ENCODE assay signal across 1 cellular context in the genomic region with DNA sequence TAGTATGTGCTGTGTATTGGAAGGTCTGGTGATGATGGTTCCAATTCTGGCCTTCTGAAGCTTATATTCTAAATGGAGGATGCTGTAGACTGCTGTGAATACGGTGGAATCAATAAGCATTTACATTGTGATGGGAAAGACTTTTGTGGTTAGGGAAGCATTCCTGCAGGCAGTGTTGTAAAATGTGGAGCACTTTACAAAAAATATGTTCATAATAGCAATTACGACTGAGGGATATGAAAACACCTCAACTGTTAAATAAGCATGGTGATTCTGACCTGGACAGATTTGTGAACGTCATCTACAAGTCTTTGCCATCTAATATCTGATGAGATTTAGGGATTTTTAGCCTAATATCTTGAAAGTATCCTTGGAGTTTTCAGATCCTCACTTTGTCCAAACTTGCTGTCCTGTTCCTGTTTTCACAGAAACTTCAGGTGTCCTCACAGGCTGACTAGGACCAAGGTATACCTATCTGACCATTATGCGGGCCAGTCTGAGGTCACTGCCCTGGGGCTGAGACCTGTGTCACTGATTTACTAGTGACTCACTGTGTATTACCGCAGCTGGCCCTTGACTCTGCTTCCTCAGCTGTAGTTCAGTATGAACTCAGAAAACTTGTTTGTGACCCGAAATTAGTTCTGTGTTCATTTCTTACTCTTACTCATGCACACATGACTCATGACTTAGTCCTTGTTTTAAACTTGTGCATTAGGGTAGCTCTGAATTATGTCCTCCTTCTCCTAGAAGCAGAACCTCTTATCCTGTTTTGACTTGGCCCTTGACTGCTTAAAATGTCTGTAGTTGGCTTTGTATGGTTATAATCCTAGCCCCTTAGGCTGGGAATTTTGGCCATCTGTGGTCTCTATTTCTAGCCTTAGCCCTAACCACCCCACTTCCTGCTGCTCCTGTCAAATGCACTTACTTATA.
TF ChIP-seq lines count a peak whose summit lies in the region.

No MANE protein-coding gene starts in this region.

TF ChIP-seq in HepG2, 621 proteins besides CTCF, POLR2A, EP300 and RAD21 (continued from another document and continues in another):
- TF ChIP-seq, protein P1, sequence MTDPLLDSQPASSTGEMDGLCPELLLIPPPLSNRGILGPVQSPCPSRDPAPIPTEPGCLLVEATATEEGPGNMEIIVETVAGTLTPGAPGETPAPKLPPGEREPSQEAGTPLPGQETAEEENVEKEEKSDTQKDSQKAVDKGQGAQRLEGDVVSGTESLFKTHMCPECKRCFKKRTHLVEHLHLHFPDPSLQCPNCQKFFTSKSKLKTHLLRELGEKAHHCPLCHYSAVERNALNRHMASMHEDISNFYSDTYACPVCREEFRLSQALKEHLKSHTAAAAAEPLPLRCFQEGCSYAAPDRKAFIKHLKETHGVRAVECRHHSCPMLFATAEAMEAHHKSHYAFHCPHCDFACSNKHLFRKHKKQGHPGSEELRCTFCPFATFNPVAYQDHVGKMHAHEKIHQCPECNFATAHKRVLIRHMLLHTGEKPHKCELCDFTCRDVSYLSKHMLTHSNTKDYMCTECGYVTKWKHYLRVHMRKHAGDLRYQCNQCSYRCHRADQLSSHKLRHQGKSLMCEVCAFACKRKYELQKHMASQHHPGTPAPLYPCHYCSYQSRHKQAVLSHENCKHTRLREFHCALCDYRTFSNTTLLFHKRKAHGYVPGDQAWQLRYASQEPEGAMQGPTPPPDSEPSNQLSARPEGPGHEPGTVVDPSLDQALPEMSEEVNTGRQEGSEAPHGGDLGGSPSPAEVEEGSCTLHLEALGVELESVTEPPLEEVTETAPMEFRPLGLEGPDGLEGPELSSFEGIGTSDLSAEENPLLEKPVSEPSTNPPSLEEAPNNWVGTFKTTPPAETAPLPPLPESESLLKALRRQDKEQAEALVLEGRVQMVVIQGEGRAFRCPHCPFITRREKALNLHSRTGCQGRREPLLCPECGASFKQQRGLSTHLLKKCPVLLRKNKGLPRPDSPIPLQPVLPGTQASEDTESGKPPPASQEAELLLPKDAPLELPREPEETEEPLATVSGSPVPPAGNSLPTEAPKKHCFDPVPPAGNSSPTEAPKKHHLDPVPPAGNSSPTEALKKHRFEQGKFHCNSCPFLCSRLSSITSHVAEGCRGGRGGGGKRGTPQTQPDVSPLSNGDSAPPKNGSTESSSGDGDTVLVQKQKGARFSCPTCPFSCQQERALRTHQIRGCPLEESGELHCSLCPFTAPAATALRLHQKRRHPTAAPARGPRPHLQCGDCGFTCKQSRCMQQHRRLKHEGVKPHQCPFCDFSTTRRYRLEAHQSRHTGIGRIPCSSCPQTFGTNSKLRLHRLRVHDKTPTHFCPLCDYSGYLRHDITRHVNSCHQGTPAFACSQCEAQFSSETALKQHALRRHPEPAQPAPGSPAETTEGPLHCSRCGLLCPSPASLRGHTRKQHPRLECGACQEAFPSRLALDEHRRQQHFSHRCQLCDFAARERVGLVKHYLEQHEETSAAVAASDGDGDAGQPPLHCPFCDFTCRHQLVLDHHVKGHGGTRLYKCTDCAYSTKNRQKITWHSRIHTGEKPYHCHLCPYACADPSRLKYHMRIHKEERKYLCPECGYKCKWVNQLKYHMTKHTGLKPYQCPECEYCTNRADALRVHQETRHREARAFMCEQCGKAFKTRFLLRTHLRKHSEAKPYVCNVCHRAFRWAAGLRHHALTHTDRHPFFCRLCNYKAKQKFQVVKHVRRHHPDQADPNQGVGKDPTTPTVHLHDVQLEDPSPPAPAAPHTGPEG (CRISPR knock-in tag; IDR thresholded peaks at IDR 0.05): peak; percentile 70; the same call in 1 of the 2 replicates
- peak; percentile 97 for TF ChIP-seq FOSL1 (CRISPR knock-in tag; IDR thresholded peaks at IDR 0.05; ENCODE audit: borderline replicate concordance)
- peak; percentile 63; the same call in 1 of the 2 replicates for TF ChIP-seq MEF2D (CRISPR knock-in tag; IDR thresholded peaks at IDR 0.05)
- TF ChIP-seq ZNF614 (CRISPR knock-in tag; IDR thresholded peaks at IDR 0.05; ENCODE audit: borderline replicate concordance): peak; percentile 64; the same call in 1 of the 2 replicates
- TF ChIP-seq, protein P2, sequence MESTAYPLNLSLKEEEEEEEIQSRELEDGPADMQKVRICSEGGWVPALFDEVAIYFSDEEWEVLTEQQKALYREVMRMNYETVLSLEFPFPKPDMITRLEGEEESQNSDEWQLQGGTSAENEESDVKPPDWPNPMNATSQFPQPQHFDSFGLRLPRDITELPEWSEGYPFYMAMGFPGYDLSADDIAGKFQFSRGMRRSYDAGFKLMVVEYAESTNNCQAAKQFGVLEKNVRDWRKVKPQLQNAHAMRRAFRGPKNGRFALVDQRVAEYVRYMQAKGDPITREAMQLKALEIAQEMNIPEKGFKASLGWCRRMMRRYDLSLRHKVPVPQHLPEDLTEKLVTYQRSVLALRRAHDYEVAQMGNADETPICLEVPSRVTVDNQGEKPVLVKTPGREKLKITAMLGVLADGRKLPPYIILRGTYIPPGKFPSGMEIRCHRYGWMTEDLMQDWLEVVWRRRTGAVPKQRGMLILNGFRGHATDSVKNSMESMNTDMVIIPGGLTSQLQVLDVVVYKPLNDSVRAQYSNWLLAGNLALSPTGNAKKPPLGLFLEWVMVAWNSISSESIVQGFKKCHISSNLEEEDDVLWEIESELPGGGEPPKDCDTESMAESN (CRISPR knock-in tag; conservative IDR thresholded peaks at IDR 0.05): peak; percentile 54; the same call in 1 of the 2 replicates
- peak; percentile 92 for TF ChIP-seq DPF2 (CRISPR knock-in tag; IDR thresholded peaks at IDR 0.05; ENCODE audit: borderline replicate concordance, low read depth)
- TF ChIP-seq SAP130 (CRISPR knock-in tag; IDR thresholded peaks at IDR 0.05; ENCODE audit: low read depth): peak; percentile 89
- TF ChIP-seq DNMT1 (CRISPR knock-in tag; IDR thresholded peaks at IDR 0.05): no peak
- TF ChIP-seq LCORL (IDR thresholded peaks at IDR 0.05): no peak
- TF ChIP-seq LCORL (CRISPR knock-in tag; IDR thresholded peaks at IDR 0.05): peak; percentile 88
- TF ChIP-seq POLR2AphosphoS5 (IDR thresholded peaks at IDR 0.05; ENCODE audit: low read depth, low read length): no peak
- peak; percentile 92; the same call in 1 of the 2 replicates for TF ChIP-seq RXRA (CRISPR knock-in tag; IDR thresholded peaks at IDR 0.05)
- TF ChIP-seq, protein P3, sequence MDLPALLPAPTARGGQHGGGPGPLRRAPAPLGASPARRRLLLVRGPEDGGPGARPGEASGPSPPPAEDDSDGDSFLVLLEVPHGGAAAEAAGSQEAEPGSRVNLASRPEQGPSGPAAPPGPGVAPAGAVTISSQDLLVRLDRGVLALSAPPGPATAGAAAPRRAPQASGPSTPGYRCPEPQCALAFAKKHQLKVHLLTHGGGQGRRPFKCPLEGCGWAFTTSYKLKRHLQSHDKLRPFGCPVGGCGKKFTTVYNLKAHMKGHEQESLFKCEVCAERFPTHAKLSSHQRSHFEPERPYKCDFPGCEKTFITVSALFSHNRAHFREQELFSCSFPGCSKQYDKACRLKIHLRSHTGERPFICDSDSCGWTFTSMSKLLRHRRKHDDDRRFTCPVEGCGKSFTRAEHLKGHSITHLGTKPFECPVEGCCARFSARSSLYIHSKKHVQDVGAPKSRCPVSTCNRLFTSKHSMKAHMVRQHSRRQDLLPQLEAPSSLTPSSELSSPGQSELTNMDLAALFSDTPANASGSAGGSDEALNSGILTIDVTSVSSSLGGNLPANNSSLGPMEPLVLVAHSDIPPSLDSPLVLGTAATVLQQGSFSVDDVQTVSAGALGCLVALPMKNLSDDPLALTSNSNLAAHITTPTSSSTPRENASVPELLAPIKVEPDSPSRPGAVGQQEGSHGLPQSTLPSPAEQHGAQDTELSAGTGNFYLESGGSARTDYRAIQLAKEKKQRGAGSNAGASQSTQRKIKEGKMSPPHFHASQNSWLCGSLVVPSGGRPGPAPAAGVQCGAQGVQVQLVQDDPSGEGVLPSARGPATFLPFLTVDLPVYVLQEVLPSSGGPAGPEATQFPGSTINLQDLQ (CRISPR knock-in tag; IDR thresholded peaks at IDR 0.05): no peak
- no peak for TF ChIP-seq ZNF510 (CRISPR knock-in tag; IDR thresholded peaks at IDR 0.05; ENCODE audit: low read depth)
- 0 out of 2 replicates have a peak, but pooled peaks have one; percentile 34 for TF ChIP-seq ZNF317 (CRISPR knock-in tag; IDR thresholded peaks at IDR 0.05)
- peak; percentile 20; the same call in 1 of the 2 replicates for TF ChIP-seq CEBPB (IDR thresholded peaks at IDR 0.05; ENCODE audit: borderline replicate concordance, low read depth, low read length)
- TF ChIP-seq, protein P4, sequence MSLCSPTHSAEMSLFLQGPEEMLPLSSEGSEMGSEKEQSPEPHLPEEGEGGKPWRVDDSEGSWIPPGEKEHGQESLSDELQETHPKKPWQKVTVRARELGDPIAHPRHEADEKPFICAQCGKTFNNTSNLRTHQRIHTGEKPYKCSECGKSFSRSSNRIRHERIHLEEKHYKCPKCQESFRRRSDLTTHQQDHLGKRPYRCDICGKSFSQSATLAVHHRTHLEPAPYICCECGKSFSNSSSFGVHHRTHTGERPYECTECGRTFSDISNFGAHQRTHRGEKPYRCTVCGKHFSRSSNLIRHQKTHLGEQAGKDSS (CRISPR knock-in tag; IDR thresholded peaks at IDR 0.05; ENCODE audit: borderline replicate concordance, low read depth): peak; percentile 82; the same call in 1 of the 2 replicates
- peak; percentile 88 for TF ChIP-seq CREB1 (IDR thresholded peaks at IDR 0.05)
- TF ChIP-seq CREB1 (CRISPR knock-in tag; IDR thresholded peaks at IDR 0.05): peak; percentile 40; the same call in 1 of the 2 replicates
- no peak for TF ChIP-seq ZNF652 (CRISPR knock-in tag; IDR thresholded peaks at IDR 0.05; ENCODE audit: borderline replicate concordance, low read depth)
- TF ChIP-seq, protein P5, sequence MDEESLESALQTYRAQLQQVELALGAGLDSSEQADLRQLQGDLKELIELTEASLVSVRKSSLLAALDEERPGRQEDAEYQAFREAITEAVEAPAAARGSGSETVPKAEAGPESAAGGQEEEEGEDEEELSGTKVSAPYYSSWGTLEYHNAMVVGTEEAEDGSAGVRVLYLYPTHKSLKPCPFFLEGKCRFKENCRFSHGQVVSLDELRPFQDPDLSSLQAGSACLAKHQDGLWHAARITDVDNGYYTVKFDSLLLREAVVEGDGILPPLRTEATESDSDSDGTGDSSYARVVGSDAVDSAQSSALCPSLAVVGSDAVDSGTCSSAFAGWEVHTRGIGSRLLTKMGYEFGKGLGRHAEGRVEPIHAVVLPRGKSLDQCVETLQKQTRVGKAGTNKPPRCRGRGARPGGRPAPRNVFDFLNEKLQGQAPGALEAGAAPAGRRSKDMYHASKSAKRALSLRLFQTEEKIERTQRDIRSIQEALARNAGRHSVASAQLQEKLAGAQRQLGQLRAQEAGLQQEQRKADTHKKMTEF (CRISPR knock-in tag; IDR thresholded peaks at IDR 0.05): peak; percentile 67
- TF ChIP-seq SALL2 (CRISPR knock-in tag; IDR thresholded peaks at IDR 0.05): 0 out of 2 replicates have a peak, but pooled peaks have one; percentile 62
- peak; percentile 42 for TF ChIP-seq ASH2L (IDR thresholded peaks at IDR 0.05; ENCODE audit: insufficient read length, low read depth, low read length)
- peak; percentile 93 for TF ChIP-seq IKZF5 (CRISPR knock-in tag; IDR thresholded peaks at IDR 0.05)
- TF ChIP-seq ELF4 (CRISPR knock-in tag; IDR thresholded peaks at IDR 0.05; ENCODE audit: borderline replicate concordance): no peak
- TF ChIP-seq CC2D1A (CRISPR knock-in tag; IDR thresholded peaks at IDR 0.05): 0 out of 2 replicates have a peak, but pooled peaks have one; percentile 81
- no peak for TF ChIP-seq MED13 (CRISPR knock-in tag; IDR thresholded peaks at IDR 0.05)
- TF ChIP-seq ZFP62 (CRISPR knock-in tag; IDR thresholded peaks at IDR 0.05): no peak
- TF ChIP-seq ETV5 (CRISPR knock-in tag; IDR thresholded peaks at IDR 0.05; ENCODE audit: borderline replicate concordance): peak; percentile 63; the same call in 1 of the 2 replicates
- TF ChIP-seq ZEB1 (IDR thresholded peaks at IDR 0.05; ENCODE audit: insufficient replicate concordance, low read depth): peak; percentile 62
- peak; percentile 96 for TF ChIP-seq HNF1A (IDR thresholded peaks at IDR 0.05; ENCODE audit: low read depth)
- TF ChIP-seq HNF1A (CRISPR knock-in tag; IDR thresholded peaks at IDR 0.05; ENCODE audit: borderline replicate concordance): peak; percentile 98
- peak; percentile 82; the same call in 1 of the 2 replicates for TF ChIP-seq ZKSCAN8 (CRISPR knock-in tag; IDR thresholded peaks at IDR 0.05; ENCODE audit: borderline replicate concordance)
